In the genomic region with DNA sequence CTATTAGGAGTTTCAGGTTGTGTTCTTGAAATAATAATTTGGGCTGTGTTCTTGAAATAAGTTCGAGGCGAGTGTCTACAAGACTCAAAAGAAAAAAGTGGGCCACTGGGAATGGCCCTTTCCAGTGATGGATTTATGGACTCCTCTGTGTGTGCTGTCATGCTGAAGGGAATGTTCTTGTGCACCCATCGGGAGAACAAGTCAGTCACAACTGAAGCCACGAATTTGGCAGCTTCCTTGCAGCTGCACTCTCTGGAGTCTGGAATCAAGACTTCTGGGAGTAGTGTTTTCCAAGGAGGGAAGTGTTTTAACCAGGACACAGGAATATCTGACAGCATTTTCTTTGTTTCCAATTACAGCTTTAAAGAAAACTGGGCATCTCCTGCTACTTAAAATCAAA, we compare ENCODE assay signal across 1 cellular context.
TF ChIP-seq lines count a peak whose summit lies in the region.

No MANE protein-coding gene starts in this region.

TF ChIP-seq in GM23338, 12 proteins besides CTCF, POLR2A, EP300 and RAD21:
- TF ChIP-seq, protein P1, sequence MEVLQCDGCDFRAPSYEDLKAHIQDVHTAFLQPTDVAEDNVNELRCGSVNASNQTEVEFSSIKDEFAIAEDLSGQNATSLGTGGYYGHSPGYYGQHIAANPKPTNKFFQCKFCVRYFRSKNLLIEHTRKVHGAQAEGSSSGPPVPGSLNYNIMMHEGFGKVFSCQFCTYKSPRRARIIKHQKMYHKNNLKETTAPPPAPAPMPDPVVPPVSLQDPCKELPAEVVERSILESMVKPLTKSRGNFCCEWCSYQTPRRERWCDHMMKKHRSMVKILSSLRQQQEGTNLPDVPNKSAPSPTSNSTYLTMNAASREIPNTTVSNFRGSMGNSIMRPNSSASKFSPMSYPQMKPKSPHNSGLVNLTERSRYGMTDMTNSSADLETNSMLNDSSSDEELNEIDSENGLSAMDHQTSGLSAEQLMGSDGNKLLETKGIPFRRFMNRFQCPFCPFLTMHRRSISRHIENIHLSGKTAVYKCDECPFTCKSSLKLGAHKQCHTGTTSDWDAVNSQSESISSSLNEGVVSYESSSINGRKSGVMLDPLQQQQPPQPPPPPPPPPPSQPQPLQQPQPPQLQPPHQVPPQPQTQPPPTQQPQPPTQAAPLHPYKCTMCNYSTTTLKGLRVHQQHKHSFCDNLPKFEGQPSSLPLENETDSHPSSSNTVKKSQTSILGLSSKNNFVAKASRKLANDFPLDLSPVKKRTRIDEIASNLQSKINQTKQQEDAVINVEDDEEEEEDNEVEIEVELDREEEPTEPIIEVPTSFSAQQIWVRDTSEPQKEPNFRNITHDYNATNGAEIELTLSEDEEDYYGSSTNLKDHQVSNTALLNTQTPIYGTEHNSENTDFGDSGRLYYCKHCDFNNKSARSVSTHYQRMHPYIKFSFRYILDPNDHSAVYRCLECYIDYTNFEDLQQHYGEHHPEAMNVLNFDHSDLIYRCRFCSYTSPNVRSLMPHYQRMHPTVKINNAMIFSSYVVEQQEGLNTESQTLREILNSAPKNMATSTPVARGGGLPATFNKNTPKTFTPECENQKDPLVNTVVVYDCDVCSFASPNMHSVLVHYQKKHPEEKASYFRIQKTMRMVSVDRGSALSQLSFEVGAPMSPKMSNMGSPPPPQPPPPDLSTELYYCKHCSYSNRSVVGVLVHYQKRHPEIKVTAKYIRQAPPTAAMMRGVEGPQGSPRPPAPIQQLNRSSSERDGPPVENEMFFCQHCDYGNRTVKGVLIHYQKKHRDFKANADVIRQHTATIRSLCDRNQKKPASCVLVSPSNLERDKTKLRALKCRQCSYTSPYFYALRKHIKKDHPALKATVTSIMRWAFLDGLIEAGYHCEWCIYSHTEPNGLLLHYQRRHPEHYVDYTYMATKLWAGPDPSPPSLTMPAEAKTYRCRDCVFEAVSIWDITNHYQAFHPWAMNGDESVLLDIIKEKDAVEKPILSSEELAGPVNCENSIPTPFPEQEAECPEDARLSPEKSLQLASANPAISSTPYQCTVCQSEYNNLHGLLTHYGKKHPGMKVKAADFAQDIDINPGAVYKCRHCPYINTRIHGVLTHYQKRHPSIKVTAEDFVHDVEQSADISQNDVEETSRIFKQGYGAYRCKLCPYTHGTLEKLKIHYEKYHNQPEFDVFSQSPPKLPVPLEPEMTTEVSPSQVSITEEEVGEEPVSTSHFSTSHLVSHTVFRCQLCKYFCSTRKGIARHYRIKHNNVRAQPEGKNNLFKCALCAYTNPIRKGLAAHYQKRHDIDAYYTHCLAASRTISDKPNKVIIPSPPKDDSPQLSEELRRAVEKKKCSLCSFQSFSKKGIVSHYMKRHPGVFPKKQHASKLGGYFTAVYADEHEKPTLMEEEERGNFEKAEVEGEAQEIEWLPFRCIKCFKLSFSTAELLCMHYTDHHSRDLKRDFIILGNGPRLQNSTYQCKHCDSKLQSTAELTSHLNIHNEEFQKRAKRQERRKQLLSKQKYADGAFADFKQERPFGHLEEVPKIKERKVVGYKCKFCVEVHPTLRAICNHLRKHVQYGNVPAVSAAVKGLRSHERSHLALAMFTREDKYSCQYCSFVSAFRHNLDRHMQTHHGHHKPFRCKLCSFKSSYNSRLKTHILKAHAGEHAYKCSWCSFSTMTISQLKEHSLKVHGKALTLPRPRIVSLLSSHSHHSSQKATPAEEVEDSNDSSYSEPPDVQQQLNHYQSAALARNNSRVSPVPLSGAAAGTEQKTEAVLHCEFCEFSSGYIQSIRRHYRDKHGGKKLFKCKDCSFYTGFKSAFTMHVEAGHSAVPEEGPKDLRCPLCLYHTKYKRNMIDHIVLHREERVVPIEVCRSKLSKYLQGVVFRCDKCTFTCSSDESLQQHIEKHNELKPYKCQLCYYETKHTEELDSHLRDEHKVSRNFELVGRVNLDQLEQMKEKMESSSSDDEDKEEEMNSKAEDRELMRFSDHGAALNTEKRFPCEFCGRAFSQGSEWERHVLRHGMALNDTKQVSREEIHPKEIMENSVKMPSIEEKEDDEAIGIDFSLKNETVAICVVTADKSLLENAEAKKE (CRISPR knock-in tag; IDR thresholded peaks at IDR 0.05), result no peak
- TF ChIP-seq STAT1 (IDR thresholded peaks at IDR 0.05; ENCODE audit: unreplicated experiment) (no peak), NANOG (IDR thresholded peaks at IDR 0.05; ENCODE audit: borderline replicate concordance) (no peak), ZNF114 (CRISPR knock-in tag; IDR thresholded peaks at IDR 0.05) (no peak)
TF ChIP-seq in GM23338: peak in this region for 0.
